Comparison of ENCODE assay signal across 17 cellular contexts in the genomic region with DNA sequence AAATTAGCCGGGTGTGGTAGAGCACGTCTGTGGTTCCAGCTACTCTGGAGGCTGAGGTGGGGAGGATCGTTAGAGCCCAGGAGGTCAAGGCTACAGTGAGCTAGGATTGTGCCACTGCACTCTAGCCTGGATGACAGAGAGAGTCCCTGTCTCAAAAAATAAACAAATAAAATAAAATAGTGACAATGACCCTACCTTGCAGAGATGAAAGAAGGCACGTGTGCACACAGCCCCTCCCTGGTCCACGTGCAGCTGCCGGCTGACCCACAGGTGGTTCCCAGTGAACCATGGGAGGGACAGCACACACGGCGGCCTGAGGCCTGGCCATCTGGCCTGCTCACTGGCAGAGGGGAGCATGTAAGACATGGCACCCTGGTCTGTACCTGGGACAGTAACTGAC. TPM values are rescaled to one million over a fixed set of nuclear protein-coding genes. Genes with fewer than 3 reads are reported as not detected.
DNase-seq lines count a peak whose midpoint lies in the region; ATAC-seq and TF ChIP-seq lines count a peak whose summit lies in the region.
"Had no signal": no experiment of that assay in that cellular context is flagged by ENCODE, and none has a peak within 500 bp of the region (broad histone marks: within the 10 kb centered on the region; RNA-seq: fewer than 3 reads in every experiment).

No MANE protein-coding gene starts in this region.

- no peak for TF ChIP-seq CTCF in HFFc6 (IDR thresholded peaks at IDR 0.05)
- no peak for TF ChIP-seq CTCF in OCI-LY3 (IDR thresholded peaks at IDR 0.05; ENCODE audit: low read depth, low read length)

- no peak overlapping the region for H2BK5ac ChIP-seq in neuronal stem cell (ENCODE audit: low read length)

- H2BK12ac ChIP-seq in neuronal stem cell (ENCODE audit: low read length), result peak overlapping the region; percentile 82

- no peak overlapping the region for H4K91ac ChIP-seq in neuronal stem cell (ENCODE audit: low read depth, low read length, poor library complexity)

- no peak overlapping the region for H3K4ac ChIP-seq in neuronal stem cell (ENCODE audit: low read length)

- peak overlapping the region; percentile 66 for H3K23ac ChIP-seq in neuronal stem cell (ENCODE audit: low read depth, low read length, poor library complexity)

- H2BK15ac ChIP-seq in neuronal stem cell (ENCODE audit: low read length), result no peak overlapping the region

- H3K4me1 Mint-ChIP-seq in HFFc6 (ENCODE audit: low read depth) (peaks cover 30% of the 10 kb centered on the region), T-helper 17 cell (peaks cover 6% of the 10 kb centered on the region)

- ATAC-seq in T-helper 17 cell (no peak), GM18502 (IDR thresholded peaks at IDR 0.05; ENCODE audit: poor library complexity, unreplicated experiment) (no peak)
- ATAC-seq: HCT116 had no signal

- H3K36me3 ChIP-seq in OCI-LY3 (replicated peaks; ENCODE audit: low read depth, low read length), result no peaks in the 10 kb centered on the region
- H3K36me3 ChIP-seq in neuronal stem cell (replicated peaks in 1 of 2; ENCODE audit: control insufficient read depth in 2 of 2, insufficient read depth in 2 of 2, low read length in 2 of 2), result no peaks in the 10 kb centered on the region

- H3K4me2 ChIP-seq in OCI-LY3 (ENCODE audit: low read length) (0 out of 2 replicates have a peak overlapping the region, but pooled peaks have one; percentile 28), neuronal stem cell (ENCODE audit: insufficient read depth, low read length, poor library complexity, severe bottlenecking) (no peak overlapping the region)

- no peak overlapping the region for H4K8ac ChIP-seq in neuronal stem cell (ENCODE audit: low read depth, low read length)

- H3K4me3 ChIP-seq in OCI-LY3 (ENCODE audit: low read length), result no peak overlapping the region
- H3K4me3 ChIP-seq in neuronal stem cell (ENCODE audit: low read length in 2 of 2), result no peak overlapping the region
- H3K4me3 ChIP-seq: GM23248 had no signal

- H3K9ac ChIP-seq in OCI-LY3 (ENCODE audit: low read length) (no peak overlapping the region), neuronal stem cell (ENCODE audit: low read depth, low read length, poor library complexity) (no peak overlapping the region)
- H3K9ac ChIP-seq: GM23248 had no signal

- H2AK5ac ChIP-seq in neuronal stem cell (ENCODE audit: low read depth, low read length), result peak overlapping the region; percentile 66

- peaks cover 2% of the 10 kb centered on the region; the same call in 1 of the 2 replicates for H3K27me3 Mint-ChIP-seq in HFFc6 (ENCODE audit: insufficient read depth)
- peaks cover 60% of the 10 kb centered on the region for H3K27me3 Mint-ChIP-seq in T-helper 17 cell

- H3K27ac ChIP-seq in OCI-LY3 (ENCODE audit: low read length) (no peak overlapping the region), neuronal stem cell (replicated peaks; ENCODE audit: low read length) (no peak overlapping the region)
- H3K27ac ChIP-seq: GM23248 had no signal

- H3K18ac ChIP-seq in neuronal stem cell (ENCODE audit: low read length), result peak overlapping the region; percentile 75

- peaks cover 4% of the 10 kb centered on the region; the same call in 1 of the 2 replicates for H3K36me3 Mint-ChIP-seq in HFFc6 (ENCODE audit: low read depth)
- peaks cover 5% of the 10 kb centered on the region for H3K36me3 Mint-ChIP-seq in T-helper 17 cell (ENCODE audit: low read depth)
- H3K36me3 Mint-ChIP-seq: CD4-positive, alpha-beta memory T cell had no signal

- peak overlapping the region; percentile 22 for H3K14ac ChIP-seq in neuronal stem cell (ENCODE audit: low read length)

- H3K4me3 Mint-ChIP-seq in HFFc6 (no peak overlapping the region; the same call in 1 of the 2 replicates), T-helper 17 cell (no peak overlapping the region)
- H3K4me3 Mint-ChIP-seq: CD4-positive, alpha-beta memory T cell; H9 had no signal

- H3K79me2 ChIP-seq in OCI-LY3 (ENCODE audit: low read length), result no peaks in the 10 kb centered on the region

- H3K27me3 ChIP-seq in OCI-LY3 (ENCODE audit: low read depth, low read length), result no peaks in the 10 kb centered on the region
- H3K27me3 ChIP-seq in neuronal stem cell (ENCODE audit: control insufficient read depth in 3 of 3, insufficient read depth in 3 of 3, low read depth in 1 of 3, low read length in 3 of 3), result peaks cover 0 to 17% (median 0%) of the 10 kb centered on the region in 3 experiments

- peaks cover 3% of the 10 kb centered on the region for H3K79me1 ChIP-seq in neuronal stem cell (ENCODE audit: low read depth, low read length)

- no peak overlapping the region for H2BK120ac ChIP-seq in neuronal stem cell (ENCODE audit: low read depth, low read length)

- no peak overlapping the region for H2AFZ ChIP-seq in OCI-LY3 (ENCODE audit: low read depth, low read length)
- H2AFZ ChIP-seq in neuronal stem cell (ENCODE audit: low read length), result no peak overlapping the region
- H2AFZ ChIP-seq: GM23248 had no signal

- H3K9me3 Mint-ChIP-seq in HFFc6, result no peaks in the 10 kb centered on the region
- H3K9me3 Mint-ChIP-seq: H9 had no signal

- no CpG with 5 or more reads among the region's 8 CpGs for WGBS in neuronal stem cell (ENCODE audit: extremely low coverage in 2 of 2, insufficient read length in 2 of 2, insufficient replicate concordance in 1 of 2), 2 donors

- H4K20me1 ChIP-seq in OCI-LY3 (ENCODE audit: insufficient read depth, low read length), result no peaks in the 10 kb centered on the region

- H3K27ac Mint-ChIP-seq in HFFc6 (peak overlapping the region; percentile 39; the same call in 1 of the 2 replicates), T-helper 17 cell (no peak overlapping the region)
- H3K27ac Mint-ChIP-seq: H9 had no signal

- peak; percentile 13 for DNase-seq in COLO668 (lab: John Stamatoyannopoulos, UW; ENCODE audit: unreplicated experiment)
- no peak for DNase-seq in HFFc6
- DNase-seq in neuronal stem cell (ENCODE audit: low spot score), result no peak
- DNase-seq in T-helper 17 cell, result no peak
- DNase-seq: C1 segment of cervical spinal cord; Caco-2; CD4-positive, alpha-beta memory T cell; DMS153; DND-41; H9 had no signal

- H3K4me1 ChIP-seq in OCI-LY3 (ENCODE audit: low read length) (peaks cover 15% of the 10 kb centered on the region), neuronal stem cell (ENCODE audit: control insufficient read depth in 2 of 2, insufficient read depth in 1 of 2, low read depth in 1 of 2, low read length in 2 of 2) (peaks cover 4 to 13% of the 10 kb centered on the region in 2 donors)

- H3K9me3 ChIP-seq in OCI-LY3 (ENCODE audit: insufficient read depth, low read length) (no peaks in the 10 kb centered on the region), neuronal stem cell (replicated peaks in 1 of 2; ENCODE audit: control insufficient read depth in 2 of 2, insufficient read depth in 1 of 2, low read depth in 1 of 2, low read length in 2 of 2) (no peaks in the 10 kb centered on the region), T-helper 17 cell (ENCODE audit: control insufficient read depth, low read length, poor library complexity, severe bottlenecking) (no peaks in the 10 kb centered on the region)
- H3K9me3 ChIP-seq: Caco-2 had no signal

RNA-seq across cellular contexts. Expression of a gene that starts 4.7 kb away (rescaled TPM):
- total RNA-seq in HFFc6 (2021; fragmentation: NEBNext Ultra II Directional; extraction: Animal tissue kit (Norgen Biotek cat#: 25700)), result 1 to 10 TPM in 5 of 6 experiments, under 1 TPM in 1; 0.99 to 2.8 (median 1.3) TPM
- polyA plus RNA-seq in neuronal stem cell (2013, experiment 1 of 2), result 0.67 TPM
- polyA plus RNA-seq in neuronal stem cell (2013, experiment 2 of 2), result 0.71 TPM
- total RNA-seq in T-helper 17 cell, result under 1 TPM; 0.12 to 0.21 TPM
- total RNA-seq: A172 had no signal
- polyA plus RNA-seq: CD4-positive, alpha-beta memory T cell had no signal

RNA-seq across cellular contexts. Expression of a gene that starts 34.5 kb away (rescaled TPM):
- under 1 TPM; 0.28 to 0.62 (median 0.49) TPM for total RNA-seq in HFFc6 (2021; fragmentation: NEBNext Ultra II Directional; extraction: Animal tissue kit (Norgen Biotek cat#: 25700))
- polyA plus RNA-seq in neuronal stem cell (2013, experiment 1 of 2), result 1.5 TPM
- polyA plus RNA-seq in neuronal stem cell (2013, experiment 2 of 2), result 1.6 TPM
- total RNA-seq in T-helper 17 cell, result under 1 TPM; 0.15 to 0.29 TPM
- total RNA-seq: A673, H4 had no signal
- polyA plus RNA-seq: CD4-positive, alpha-beta memory T cell had no signal

RNA-seq across cellular contexts. Expression of a gene that starts 45.6 kb away (rescaled TPM):
- 10 to 100 TPM; 31.3 to 41.4 (median 34.3) TPM for total RNA-seq in HFFc6 (2021; fragmentation: NEBNext Ultra II Directional; extraction: Animal tissue kit (Norgen Biotek cat#: 25700))
- 22.3 TPM for polyA plus RNA-seq in neuronal stem cell (2013, experiment 1 of 2)
- 22.5 TPM for polyA plus RNA-seq in neuronal stem cell (2013, experiment 2 of 2)
- total RNA-seq in T-helper 17 cell, result 1 to 10 TPM; 8.3 to 9.3 TPM
